ENCODE assay signal across 17 cellular contexts in the genomic region with DNA sequence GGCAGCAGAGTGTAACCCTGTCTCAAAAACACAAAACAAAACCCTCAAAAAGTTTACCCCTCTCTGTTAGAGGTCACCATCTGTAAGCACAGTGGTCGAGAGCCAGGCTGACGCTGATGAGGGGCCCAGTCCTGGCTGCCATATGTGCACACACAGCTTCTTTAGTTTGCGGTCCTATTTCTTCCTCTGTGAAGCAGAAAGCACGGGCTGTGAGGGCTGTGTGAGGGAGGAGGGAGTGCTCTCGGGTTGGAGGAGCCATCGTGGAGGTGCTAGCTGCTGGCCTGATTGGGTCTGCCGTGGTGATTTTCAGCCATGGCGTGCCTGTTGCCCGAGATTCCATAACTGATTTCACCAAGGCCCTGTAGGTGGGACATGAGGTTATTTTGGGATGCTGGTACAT. TPM values are rescaled to one million over a fixed set of nuclear protein-coding genes. Genes with fewer than 3 reads are reported as not detected.
DNase-seq lines count a peak whose midpoint lies in the region; ATAC-seq and TF ChIP-seq lines count a peak whose summit lies in the region.
"Had no signal": no experiment of that assay in that cellular context is flagged by ENCODE, and none has a peak within 500 bp of the region (broad histone marks: within the 10 kb centered on the region; RNA-seq: fewer than 3 reads in every experiment).

No MANE protein-coding gene starts in this region.

- H3K9me3 ChIP-seq in left ventricle myocardium inferior (replicated peaks), result no peaks in the 10 kb centered on the region
- no peaks in the 10 kb centered on the region for H3K9me3 ChIP-seq in vagina
- H3K9me3 ChIP-seq: breast epithelium, Peyer's patch, thyroid gland had no signal

- no peak for ATAC-seq in activated T-helper 17 cell treated with anti-CD3 and anti-CD28 coated beads, Interleukin-2, amount 50 U/mL, for 72 hours (replicated peaks)
- ATAC-seq in GM18498 (IDR thresholded peaks at IDR 0.05; ENCODE audit: unreplicated experiment), result no peak
- ATAC-seq: left lobe of liver, right cardiac atrium had no signal

- no peak for DNase-seq in left ventricle myocardium inferior
- no peak for DNase-seq in cardiac septum (ENCODE audit: low spot score)
- no peak for DNase-seq in vagina (ENCODE audit: extremely low spot score in 2 of 2)
- DNase-seq in germinal center (ENCODE audit: low spot score), result no peak
- no peak for DNase-seq in activated CD8-positive, alpha-beta memory T cell treated with anti-CD3 and anti-CD28 coated beads, Interleukin-2, amount 50 U/mL, for 4 hours
- DNase-seq: activated naive CD4-positive, alpha-beta T cell treated with anti-CD3 and anti-CD28 coated beads, Interleukin-2, amount 50 U/mL, for 16 hours; NCI-H2107; NCI-H748 treated with DMSO at 0.1 percent for 48 hours; Peyer's patch; stimulated activated CD8-positive, alpha-beta memory T cell treated with anti-CD3 and anti-CD28 coated beads, Interleukin-4, amount 100 ng/mL, for 48 hours; thyroid gland had no signal

- H3K36me3 ChIP-seq in left ventricle myocardium inferior (peaks cover 19% of the 10 kb centered on the region), vagina (peaks cover 0 to 11% of the 10 kb centered on the region in 2 donors)
- H3K36me3 ChIP-seq: breast epithelium had no signal

- H3K27me3 ChIP-seq in left ventricle myocardium inferior (ENCODE audit: low read depth), result no peaks in the 10 kb centered on the region
- no peaks in the 10 kb centered on the region for H3K27me3 ChIP-seq in vagina
- H3K27me3 ChIP-seq: breast epithelium, Peyer's patch, thyroid gland had no signal

- no peak overlapping the region for H3K27ac Mint-ChIP-seq in activated T-helper 17 cell treated with anti-CD3 and anti-CD28 coated beads, Interleukin-2, amount 50 U/mL, for 72 hours
- peak overlapping the region in 1 of 3 experiments; percentile 38 for H3K27ac Mint-ChIP-seq in nephron

- H3K27me3 Mint-ChIP-seq in activated T-helper 17 cell treated with anti-CD3 and anti-CD28 coated beads, Interleukin-2, amount 50 U/mL, for 72 hours, result no peaks in the 10 kb centered on the region
- no peaks in the 10 kb centered on the region for H3K27me3 Mint-ChIP-seq in nephron (ENCODE audit: low read depth)

- no peak overlapping the region for H3K4me3 ChIP-seq in left ventricle myocardium inferior
- H3K4me3 ChIP-seq in vagina, result no peak overlapping the region
- H3K4me3 ChIP-seq: Peyer's patch, thyroid gland had no signal

- intact Hi-C loops in left ventricle myocardium inferior (cut with micrococcal nuclease) (no loop called here), cardiac septum (cut with DNase I) (loop anchor here (1.0 to 2.0 kb wide), 3 partner anchors 15 to 51 kb away; partner anchors contain the start of genes EP400 and PUS1), vagina (cut with DNase I) (no loop called here)

- H3K4me1 ChIP-seq in left ventricle myocardium inferior (peaks cover 77% of the 10 kb centered on the region), vagina (peaks cover 70% of the 10 kb centered on the region)

- TF ChIP-seq POLR2A in vagina (IDR thresholded peaks at IDR 0.05), result no peak

- H3K36me3 Mint-ChIP-seq in activated T-helper 17 cell treated with anti-CD3 and anti-CD28 coated beads, Interleukin-2, amount 50 U/mL, for 72 hours (ENCODE audit: low read depth), result no peaks in the 10 kb centered on the region
- H3K36me3 Mint-ChIP-seq in nephron (ENCODE audit: low read depth), result peaks cover 8% of the 10 kb centered on the region

- peak overlapping the region; percentile 13 for H3K4me3 Mint-ChIP-seq in activated T-helper 17 cell treated with anti-CD3 and anti-CD28 coated beads, Interleukin-2, amount 50 U/mL, for 72 hours
- H3K4me3 Mint-ChIP-seq in nephron, result peak overlapping the region; percentile 57 to 84 (median 72)

- H3K4me1 Mint-ChIP-seq in activated T-helper 17 cell treated with anti-CD3 and anti-CD28 coated beads, Interleukin-2, amount 50 U/mL, for 72 hours, result peaks cover 4% of the 10 kb centered on the region
- H3K4me1 Mint-ChIP-seq in nephron, result no peaks in the 10 kb centered on the region

- H3K27ac ChIP-seq in left ventricle myocardium inferior (replicated peaks) (peak overlapping the region; percentile 99), vagina (peak overlapping the region; percentile 98)

- H3K9me3 Mint-ChIP-seq in activated T-helper 17 cell treated with anti-CD3 and anti-CD28 coated beads, Interleukin-2, amount 50 U/mL, for 72 hours, result no peaks in the 10 kb centered on the region
- H3K9me3 Mint-ChIP-seq in nephron, result no peaks in the 10 kb centered on the region

- TF ChIP-seq CTCF in left ventricle myocardium inferior (IDR thresholded peaks at IDR 0.05; ENCODE audit: borderline replicate concordance) (no peak), nephron (IDR thresholded peaks at IDR 0.05; ENCODE audit: unreplicated experiment in 3 of 3) (no peak), vagina (IDR thresholded peaks at IDR 0.05) (no peak)

RNA-seq across cellular contexts. Expression of gene ULK1, which starts 3.5 kb away (rescaled TPM):
- 57.4 TPM for total RNA-seq in left ventricle myocardium inferior
- total RNA-seq in cardiac septum, result 43.7 TPM
- 10 to 100 TPM; 14.7 to 21.5 TPM for total RNA-seq in activated T-helper 17 cell treated with anti-CD3 and anti-CD28 coated beads, Interleukin-2, amount 50 U/mL, for 72 hours
- total RNA-seq in vagina, result 33.1 TPM

RNA-seq across cellular contexts. Expression of gene PUS1, which starts 31.2 kb away (rescaled TPM):
- total RNA-seq in left ventricle myocardium inferior (7.7 TPM), cardiac septum (9.9 TPM), vagina (37.6 TPM)
- total RNA-seq in activated T-helper 17 cell treated with anti-CD3 and anti-CD28 coated beads, Interleukin-2, amount 50 U/mL, for 72 hours, result 10 to 100 TPM; 31.5 to 75.2 TPM

RNA-seq across cellular contexts. Expression of gene EP400, which starts 51.9 kb away (rescaled TPM):
- total RNA-seq in left ventricle myocardium inferior (15.3 TPM), cardiac septum (23.1 TPM), vagina (35.6 TPM)
- total RNA-seq in activated T-helper 17 cell treated with anti-CD3 and anti-CD28 coated beads, Interleukin-2, amount 50 U/mL, for 72 hours, result 10 to 100 TPM; 47.1 to 60.0 TPM
